Comparison of ENCODE assay signal across 8 cellular contexts in the genomic region with DNA sequence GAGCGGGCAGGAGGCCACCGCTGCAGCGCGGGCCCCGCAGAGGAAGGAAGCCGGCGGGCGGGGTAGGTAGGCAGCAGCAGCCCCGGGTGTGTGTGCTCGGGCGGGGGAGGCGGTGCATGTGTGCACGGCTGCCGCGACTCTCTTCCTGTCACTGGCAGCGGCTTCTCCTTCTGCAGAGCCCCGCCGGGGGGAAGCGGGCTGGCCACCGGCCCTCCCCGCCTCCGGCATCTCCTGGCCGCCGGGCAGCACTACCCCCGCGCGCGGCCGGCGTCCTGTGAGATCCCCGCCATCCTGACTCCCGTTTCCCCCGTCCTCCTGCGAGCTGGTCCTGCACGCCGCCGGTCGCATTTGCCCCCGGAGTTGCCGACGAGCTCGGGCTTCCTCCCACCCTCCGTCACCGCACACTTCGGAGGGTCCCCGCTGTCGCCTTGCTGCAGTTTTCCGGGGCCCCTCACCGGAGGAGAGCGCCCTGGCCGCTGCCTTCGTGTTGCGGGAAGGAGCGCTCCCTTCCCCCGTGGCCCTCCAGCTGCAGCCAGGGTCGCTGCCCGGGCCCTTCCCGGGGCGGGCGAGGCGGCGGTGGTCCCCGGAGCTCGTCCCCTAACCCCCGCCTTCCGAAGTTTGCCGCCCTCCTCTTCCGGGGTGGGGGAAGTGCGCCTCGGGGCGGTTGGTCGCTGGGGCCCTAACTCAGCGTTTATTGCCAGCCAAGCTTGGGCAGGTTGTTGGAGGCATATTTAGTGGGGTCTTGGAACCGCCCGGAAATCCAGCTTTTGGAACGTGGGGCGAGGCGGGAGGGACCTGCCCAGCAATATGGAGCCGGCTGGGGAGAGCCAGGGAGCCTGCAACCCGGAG. TPM values are rescaled to one million over a fixed set of nuclear protein-coding genes. Genes with fewer than 3 reads are reported as not detected.
A peak's percentile ranks its signal among the peaks of the same experiment; 100 is the strongest.
DNase-seq lines count a peak whose midpoint lies in the region; ATAC-seq and TF ChIP-seq lines count a peak whose summit lies in the region.

No MANE protein-coding gene starts in this region.

- peaks cover 0 to 5% (median 0%) of the 10 kb centered on the region in 7 donors for H3K9me3 Mint-ChIP-seq in CD4-positive, CD25-positive, alpha-beta regulatory T cell
- H3K9me3 Mint-ChIP-seq in activated T-cell treated with anti-CD3 and anti-CD28 coated beads, Interleukin-2, amount 50 U/mL, for 4 hours: peaks cover 5% of the 10 kb centered on the region

- WGBS in testis, 2 donors: 0 to 1% methylated on average over 8 to 48 of the region's 80 CpGs

- TF ChIP-seq CTCF in fibroblast of pulmonary artery (IDR thresholded peaks at IDR 0.05; ENCODE audit: low read length, missing control alignments) (no peak), neutrophil (IDR thresholded peaks at IDR 0.05) (no peak), testis (IDR thresholded peaks at IDR 0.05) (no peak)

- peaks cover 9% of the 10 kb centered on the region for H3K36me3 ChIP-seq in CD4-positive, CD25-positive, alpha-beta regulatory T cell (ENCODE audit: control insufficient read depth, insufficient read depth, low read length)
- H3K36me3 ChIP-seq in neutrophil: no peaks in the 10 kb centered on the region
- no peaks in the 10 kb centered on the region for H3K36me3 ChIP-seq in testis (ENCODE audit: low read depth, missing control alignments)

- intact Hi-C loops in testis (cut with DNase I; ENCODE audit: low total_unique reads): no loop called here

- H3K4me3 ChIP-seq in CD4-positive, CD25-positive, alpha-beta regulatory T cell (ENCODE audit: low read depth, low read length): peak overlapping the region; percentile 98
- H3K4me3 ChIP-seq in fibroblast of pulmonary artery (replicated peaks; ENCODE audit: low read depth, low read length) (peak overlapping the region; percentile 89), neutrophil (ENCODE audit: low read depth in 1 of 2, low read length in 1 of 2) (peak overlapping the region; percentile 91 to 96), testis (peak overlapping the region; percentile 75 to 99)

- H3K27ac ChIP-seq in CD4-positive, CD25-positive, alpha-beta regulatory T cell (ENCODE audit: insufficient read depth, low read length, poor library complexity, severe bottlenecking): peak overlapping the region; percentile 92
- H3K27ac ChIP-seq in neutrophil (peak overlapping the region; percentile 94), testis (peak overlapping the region; percentile 96 to 97)

- H3K27me3 ChIP-seq in CD4-positive, CD25-positive, alpha-beta regulatory T cell (ENCODE audit: control insufficient read depth, insufficient read depth, low read length): no peaks in the 10 kb centered on the region
- H3K27me3 ChIP-seq in neutrophil (no peaks in the 10 kb centered on the region), testis (no peaks in the 10 kb centered on the region)

- H3K9me3 ChIP-seq in CD4-positive, CD25-positive, alpha-beta regulatory T cell (ENCODE audit: control insufficient read depth in 2 of 2, low read length in 2 of 2): peaks cover under 1 to 4% of the 10 kb centered on the region in 2 experiments
- H3K9me3 ChIP-seq in neutrophil (no peaks in the 10 kb centered on the region), testis (no peaks in the 10 kb centered on the region)

- H3K4me1 Mint-ChIP-seq in CD4-positive, CD25-positive, alpha-beta regulatory T cell: peaks cover 34 to 47% (median 41%) of the 10 kb centered on the region in 4 donors
- H3K4me1 Mint-ChIP-seq in activated T-cell treated with anti-CD3 and anti-CD28 coated beads, Interleukin-2, amount 50 U/mL, for 4 hours (ENCODE audit: low read depth): peaks cover 50% of the 10 kb centered on the region

- peaks cover 22% of the 10 kb centered on the region for H3K36me3 Mint-ChIP-seq in CD4-positive, CD25-positive, alpha-beta regulatory T cell
- H3K36me3 Mint-ChIP-seq in activated T-cell treated with anti-CD3 and anti-CD28 coated beads, Interleukin-2, amount 50 U/mL, for 4 hours (ENCODE audit: insufficient read depth): peaks cover 2% of the 10 kb centered on the region

- no peak for TF ChIP-seq POLR2A in testis (IDR thresholded peaks at IDR 0.05)

- peak; percentile 50 to 89 (median 89) for DNase-seq in CD4-positive, CD25-positive, alpha-beta regulatory T cell
- DNase-seq in OCI-M1 (lab: John Stamatoyannopoulos, UW) (peak; percentile 87), fibroblast of pulmonary artery (ENCODE audit: low read depth) (no peak), testis (peak; percentile 52)
- DNase-seq in activated T-cell treated with anti-CD3 and anti-CD28 coated beads, Interleukin-2, amount 50 U/mL, for 4 hours: peak; percentile 29

- H3K4me3 Mint-ChIP-seq in CD4-positive, CD25-positive, alpha-beta regulatory T cell: peak overlapping the region; percentile 90 to 97 (median 92)
- peak overlapping the region; percentile 91 for H3K4me3 Mint-ChIP-seq in activated T-cell treated with anti-CD3 and anti-CD28 coated beads, Interleukin-2, amount 50 U/mL, for 4 hours

- peaks cover 4% of the 10 kb centered on the region for H3K27me3 Mint-ChIP-seq in CD4-positive, CD25-positive, alpha-beta regulatory T cell
- H3K27me3 Mint-ChIP-seq in activated T-cell treated with anti-CD3 and anti-CD28 coated beads, Interleukin-2, amount 50 U/mL, for 4 hours (ENCODE audit: low read depth): no peaks in the 10 kb centered on the region

- peaks cover 41% of the 10 kb centered on the region for H3K4me1 ChIP-seq in CD4-positive, CD25-positive, alpha-beta regulatory T cell (ENCODE audit: control insufficient read depth, insufficient read depth, low read length, poor library complexity, severe bottlenecking)
- peaks cover 36 to 45% of the 10 kb centered on the region in 2 experiments for H3K4me1 ChIP-seq in neutrophil (ENCODE audit: control insufficient read depth in 1 of 2, insufficient read depth in 1 of 2, low read depth in 1 of 2, low read length in 1 of 2)
- peaks cover 20% of the 10 kb centered on the region for H3K4me1 ChIP-seq in testis

- peak overlapping the region in 2 of 3 donors; percentile 75 to 84 for H3K27ac Mint-ChIP-seq in CD4-positive, CD25-positive, alpha-beta regulatory T cell

- peak; percentile 76 to 79 for ATAC-seq in CD4-positive, CD25-positive, alpha-beta regulatory T cell (ENCODE audit: low read depth in 2 of 2)
- ATAC-seq in GM19397 (IDR thresholded peaks at IDR 0.05; ENCODE audit: unreplicated experiment) (peak; percentile 46), HG03521 (IDR thresholded peaks at IDR 0.05; ENCODE audit: unreplicated experiment) (peak; percentile 44)
- peak; percentile 67 to 69 for ATAC-seq in activated T-cell treated with anti-CD3 and anti-CD28 coated beads, Interleukin-2, amount 50 U/mL, for 4 hours

RNA-seq across cellular contexts. Expression of a gene that starts 0.6 kb away (rescaled TPM):
- 366 TPM for total RNA-seq in CD4-positive, CD25-positive, alpha-beta regulatory T cell
- polyA plus RNA-seq in CD4-positive, CD25-positive, alpha-beta regulatory T cell: 100 to 1,000 TPM in 2 of 4 donors, 10 to 100 TPM in 2; 75.9 to 127 (median 109) TPM
- 10 to 100 TPM; 21.1 to 23.6 (median 22.5) TPM for total RNA-seq in activated T-cell treated with anti-CD3 and anti-CD28 coated beads, Interleukin-2, amount 50 U/mL, for 4 hours
- total RNA-seq in testis: 10 to 100 TPM; 48.1 to 63.7 TPM
- 16.9 TPM for polyA plus RNA-seq in testis (ENCODE audit: insufficient read depth, low read depth, low replicate concordance)
